1 cellular context compared by ENCODE assay signal in the genomic region with DNA sequence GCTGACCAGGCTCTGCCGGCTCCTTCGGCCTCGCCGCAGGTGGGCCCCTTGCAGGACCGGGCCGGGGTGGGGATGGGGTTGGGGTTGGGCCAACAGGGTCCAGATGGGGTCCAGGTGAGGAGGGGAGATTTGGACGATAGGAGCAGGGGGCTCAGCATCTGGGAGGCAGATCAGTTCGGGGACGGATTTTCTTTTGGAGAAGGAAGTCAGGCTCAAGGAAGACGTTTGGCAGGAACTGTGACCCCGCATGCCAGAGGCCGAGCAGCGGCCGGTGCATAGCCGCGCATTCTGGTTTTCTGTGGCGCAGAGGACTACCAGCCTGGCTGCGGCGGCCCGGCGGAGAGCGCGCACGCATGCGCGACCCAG.
TF ChIP-seq lines count a peak whose summit lies in the region.

No MANE protein-coding gene starts in this region.

TF ChIP-seq in endothelial cell of umbilical vein, 7 proteins besides CTCF, POLR2A, EP300 and RAD21 (continued from another document):
- TF ChIP-seq GATA2 (IDR thresholded peaks at IDR 0.05; ENCODE audit: insufficient read depth, insufficient read length, low read depth, low read length) (no peak), POLR2AphosphoS5 (IDR thresholded peaks at IDR 0.05; ENCODE audit: insufficient read depth, low read depth, low read length) (no peak), EZH2 (IDR thresholded peaks at IDR 0.05; ENCODE audit: borderline replicate concordance, low read depth, low read length, severe bottlenecking) (no peak)
